Comparison of ENCODE assay signal across 19 cellular contexts in genomic region chr12:54444202-54444601, GRCh38. TPM values are rescaled to one million over a fixed set of nuclear protein-coding genes. Genes with fewer than 3 reads are reported as not detected.
A peak's percentile ranks its signal among the peaks of the same experiment; 100 is the strongest.
DNase-seq lines count a peak whose midpoint lies in the region; FAIRE-seq and TF ChIP-seq lines count a peak whose summit lies in the region.
"Had no signal": no experiment of that assay in that cellular context is flagged by ENCODE, and none has a peak within 500 bp of the region (broad histone marks: within the 10 kb centered on the region; RNA-seq: fewer than 3 reads in every experiment).

No MANE protein-coding gene starts in this region.

- no peaks in the 10 kb centered on the region for H3K4me1 ChIP-seq in small intestine (ENCODE audit: control insufficient read depth in 2 of 2, insufficient read depth in 1 of 2, low read depth in 1 of 2, low read length in 1 of 2)

- no peaks in the 10 kb centered on the region for H3K9me3 ChIP-seq in small intestine (ENCODE audit: control insufficient read depth, low read depth)
- H3K9me3 ChIP-seq: BLaER1 had no signal

- H3K27ac ChIP-seq in small intestine (ENCODE audit: low read depth in 1 of 2, low read length in 1 of 2) (no peak overlapping the region), substantia nigra (ENCODE audit: low read depth, low read length, poor library complexity, severe bottlenecking) (no peak overlapping the region)
- H3K27ac ChIP-seq: 22Rv1, BLaER1 had no signal

- H3K36me3 ChIP-seq in small intestine (ENCODE audit: control insufficient read depth in 2 of 2, insufficient read depth in 2 of 2, low read length in 2 of 2): no peaks in the 10 kb centered on the region
- H3K36me3 ChIP-seq: BLaER1 had no signal

- H3K4me3 ChIP-seq in LNCaP clone FGC (ENCODE audit: low read depth, low read length): no peak overlapping the region
- no peak overlapping the region for H3K4me3 ChIP-seq in small intestine (ENCODE audit: low read depth in 1 of 2, low read length in 2 of 2)
- H3K4me3 ChIP-seq: BLaER1 had no signal

- DNase-seq in DMS153 (lab: John Stamatoyannopoulos, UW) (peak; percentile 19), DMS153 treated with DMSO at 0.1 percent for 48 hours (lab: John Stamatoyannopoulos, UW; ENCODE audit: unreplicated experiment) (no peak), LNCaP clone FGC (ENCODE audit: low read depth) (peak; percentile 96), NCI-H748 treated with DMSO at 0.1 percent for 48 hours (lab: John Stamatoyannopoulos, UW) (peak; percentile 47), small intestine (peak; percentile 63), OCI-M1 (lab: John Stamatoyannopoulos, UW) (no peak), substantia nigra (lab: John Stamatoyannopoulos, UW) (no peak), NCI-H2081 treated with DMSO at 0.1 percent for 48 hours (lab: John Stamatoyannopoulos, UW) (no peak)
- DNase-seq: ACHN; CD8-positive, alpha-beta T cell; Kasumi-1; NCI-H1105; NCI-H1694; NCI-H2227 treated with DMSO at 0.1 percent for 48 hours; NCI-H524; Right ventricle myocardium superior had no signal

- no peak for FAIRE-seq in small intestine (lab: Jason Lieb, UNC)
- FAIRE-seq: H54 had no signal

- no peak for TF ChIP-seq CTCF in LNCaP clone FGC (IDR thresholded peaks at IDR 0.05; ENCODE audit: control insufficient read depth, extremely low read depth, insufficient read depth)

- no peaks in the 10 kb centered on the region for H3K27me3 ChIP-seq in small intestine (ENCODE audit: control insufficient read depth in 2 of 2, insufficient read depth in 2 of 2, low read length in 2 of 2)
- H3K27me3 ChIP-seq: BLaER1 had no signal

RNA-seq across cellular contexts. Expression of gene ITGA5, which starts 25.1 kb away (rescaled TPM):
- polyA plus RNA-seq in small intestine: 10 to 100 TPM in 1 of 3 donors, 1 to 10 TPM in 2; 1.8 to 60.7 (median 3.0) TPM

RNA-seq across cellular contexts. Expression of gene GTSF1, which starts 29.2 kb away (rescaled TPM):
- polyA plus RNA-seq in small intestine: 1 to 10 TPM in 1 of 3 donors, under 1 TPM in 1, not detected in 1; 0.45 to 1.9 TPM

RNA-seq across cellular contexts. Expression of gene NCKAP1L, which starts 53.4 kb away (rescaled TPM):
- polyA plus RNA-seq in small intestine: 1 to 10 TPM; 1.3 to 5.0 (median 4.6) TPM

RNA-seq across cellular contexts. Expression of gene ZNF385A, which starts 59.7 kb away (rescaled TPM):
- 1 to 10 TPM in 2 of 3 donors, under 1 TPM in 1; 0.45 to 9.7 (median 7.7) TPM for polyA plus RNA-seq in small intestine

Comparison
In these comparisons a context has a peak if more than half of its experiments do, and no peak if none do; other contexts are left out.
1. DNase-seq: peak in DMS153 (single experiment), LNCaP clone FGC (single experiment), NCI-H748 treated with DMSO at 0.1 percent for 48 hours (single experiment) and small intestine (single experiment); none in DMS153 treated with DMSO at 0.1 percent for 48 hours (single experiment), OCI-M1 (single experiment), substantia nigra (0 of 49) and NCI-H2081 treated with DMSO at 0.1 percent for 48 hours (single experiment).